In the genomic region with DNA sequence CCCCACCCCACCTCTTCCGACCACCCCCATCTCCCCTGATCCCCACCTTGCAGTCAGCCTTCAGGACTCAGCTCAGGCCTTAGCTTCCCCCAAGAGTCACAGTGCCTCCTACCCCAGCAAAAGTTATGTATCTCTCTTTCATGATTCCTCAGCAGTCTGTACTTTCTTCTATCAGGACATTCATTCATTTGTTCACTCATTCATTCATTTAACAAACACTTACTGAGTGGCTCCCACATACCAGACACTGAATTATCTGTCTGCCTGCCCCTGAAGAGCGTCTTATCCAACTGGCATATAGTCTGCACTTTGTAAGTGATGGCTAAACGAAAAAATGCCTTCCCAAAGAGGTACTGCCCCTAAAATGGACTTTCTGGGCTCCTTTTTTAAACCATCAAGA, we compare ENCODE assay signal across 9 cellular contexts.
"Had no signal": no experiment of that assay in that cellular context is flagged by ENCODE, and none has a peak within 500 bp of the region (broad histone marks: within the 10 kb centered on the region; RNA-seq: fewer than 3 reads in every experiment).

No MANE protein-coding gene starts in this region.

- DNase-seq: GM23248, H9, HCEC 1CT, KG1 had no signal

- H3K9ac ChIP-seq: GM23248 had no signal

- H3K27ac ChIP-seq: GM23248, HL-60 had no signal

- H3K36me3 Mint-ChIP-seq: IgD-negative memory B cell had no signal

- FAIRE-seq: H1, H54, HepG2 had no signal

- H3K4me1 Mint-ChIP-seq: H9, IgD-negative memory B cell had no signal

- H3K27ac Mint-ChIP-seq: H9 had no signal

- H3K4me3 Mint-ChIP-seq: H9, IgD-negative memory B cell had no signal

- H3K4me3 ChIP-seq: GM23248 had no signal

- H2AFZ ChIP-seq: GM23248 had no signal
